In genomic region chr12:124416516-124417395, GRCh38 we compare ENCODE assay signal across 32 cellular contexts.
DNase-seq lines count a peak whose midpoint lies in the region; ATAC-seq, FAIRE-seq and TF ChIP-seq lines count a peak whose summit lies in the region.
"Had no signal": no experiment of that assay in that cellular context is flagged by ENCODE, and none has a peak within 500 bp of the region (broad histone marks: within the 10 kb centered on the region; RNA-seq: fewer than 3 reads in every experiment).

No MANE protein-coding gene starts in this region.

- no peak for TF ChIP-seq POLR2A in K562 (conservative IDR thresholded peaks at IDR 0.05)

- H3K27me3 Mint-ChIP-seq in CD4-positive, alpha-beta T cell: no peaks in the 10 kb centered on the region
- H3K27me3 Mint-ChIP-seq in immature natural killer cell (ENCODE audit: low read depth in 3 of 3): peaks cover 0 to 6% (median 2%) of the 10 kb centered on the region in 3 donors
- H3K27me3 Mint-ChIP-seq: activated CD4-positive, alpha-beta T cell treated with anti-CD3 and anti-CD28 coated beads, Interleukin-2, amount 10 ng/mL, durations not matched to agents 7 days and 5 days; activated naive CD8-positive, alpha-beta T cell treated with anti-CD3 and anti-CD28 coated beads, Interleukin-2, amount 10 ng/mL, durations not matched to agents 7 days and 5 days; effector memory CD8-positive, alpha-beta T cell had no signal

- in situ Hi-C loops in K562 (cut with MboI): no loop called here

- CTCF ChIA-PET in K562 (lab: Yijun Ruan, JAX; ENCODE audit: low intra/inter-chr PET ratio): no interaction called here
- CTCF ChIA-PET in CD4-positive, alpha-beta T cell (lab: Charles Lee): no interaction called here

- peaks cover 0 to 5% of the 10 kb centered on the region in 2 donors for H3K36me3 Mint-ChIP-seq in activated naive CD4-positive, alpha-beta T cell treated with anti-CD3 and anti-CD28 coated beads, Interleukin-2, amount 50 U/mL, for 72 hours
- H3K36me3 Mint-ChIP-seq in CD4-positive, alpha-beta T cell (ENCODE audit: low read depth): peaks cover 56% of the 10 kb centered on the region
- H3K36me3 Mint-ChIP-seq in immature natural killer cell: peaks cover 18 to 40% (median 29%) of the 10 kb centered on the region in 3 donors

- TF ChIP-seq RAD21 in K562 (CRISPR knock-in tag; conservative IDR thresholded peaks at IDR 0.05 in 1 of 2, IDR thresholded peaks at IDR 0.05 in 1 of 2): no peak

- H2AFZ ChIP-seq in K562 (ENCODE audit: low read depth, low read length): no peak overlapping the region
- H2AFZ ChIP-seq: hepatocyte had no signal

- H3K36me3 ChIP-seq in K562 (ENCODE audit: control insufficient read depth, insufficient read depth, low read length): peaks cover 29% of the 10 kb centered on the region; the same call in 2 of the 3 replicates

- no peaks in the 10 kb centered on the region for H3K9me3 ChIP-seq in K562 (replicated peaks; ENCODE audit: control insufficient read depth, insufficient read depth, low read depth, low read length)
- H3K9me3 ChIP-seq in CD4-positive, alpha-beta T cell (ENCODE audit: control insufficient read depth, low read length): no peaks in the 10 kb centered on the region
- H3K9me3 ChIP-seq: esophagus squamous epithelium, right atrium auricular region, tibial artery had no signal

- no peaks in the 10 kb centered on the region for H4K20me1 ChIP-seq in K562 (replicated peaks; ENCODE audit: control insufficient read depth, insufficient read depth, low read length)

- no peaks in the 10 kb centered on the region for H3K9me3 Mint-ChIP-seq in activated naive CD4-positive, alpha-beta T cell treated with anti-CD3 and anti-CD28 coated beads, Interleukin-2, amount 50 U/mL, for 72 hours
- no peaks in the 10 kb centered on the region for H3K9me3 Mint-ChIP-seq in CD4-positive, alpha-beta T cell
- no peaks in the 10 kb centered on the region for H3K9me3 Mint-ChIP-seq in immature natural killer cell
- H3K9me3 Mint-ChIP-seq: activated CD4-positive, alpha-beta T cell treated with anti-CD3 and anti-CD28 coated beads, Interleukin-2, amount 10 ng/mL, durations not matched to agents 7 days and 5 days; activated naive CD8-positive, alpha-beta T cell treated with anti-CD3 and anti-CD28 coated beads, Interleukin-2, amount 10 ng/mL, durations not matched to agents 7 days and 5 days; effector memory CD8-positive, alpha-beta T cell had no signal

- no peak for TF ChIP-seq CTCF in K562 (IDR thresholded peaks at IDR 0.05 in 2 of 3, conservative IDR thresholded peaks at IDR 0.05 in 1 of 3; ENCODE audit: insufficient read depth in 2 of 3, low read depth in 1 of 3, low read length in 3 of 3)
- TF ChIP-seq CTCF in CD4-positive, alpha-beta T cell (IDR thresholded peaks at IDR 0.05): no peak

- H3K4me3 Mint-ChIP-seq in CD4-positive, alpha-beta T cell: no peak overlapping the region
- H3K4me3 Mint-ChIP-seq in immature natural killer cell: no peak overlapping the region
- H3K4me3 Mint-ChIP-seq: activated CD4-positive, alpha-beta T cell treated with anti-CD3 and anti-CD28 coated beads, Interleukin-2, amount 10 ng/mL, durations not matched to agents 7 days and 5 days; activated naive CD8-positive, alpha-beta T cell treated with anti-CD3 and anti-CD28 coated beads, Interleukin-2, amount 10 ng/mL, durations not matched to agents 7 days and 5 days; effector memory CD8-positive, alpha-beta T cell had no signal

- no peak overlapping the region for H3K27ac ChIP-seq in K562 (ENCODE audit: extremely low read depth, low read depth, low read length)
- H3K27ac ChIP-seq in CD4-positive, alpha-beta T cell (ENCODE audit: low read depth, low read length): no peak overlapping the region
- H3K27ac ChIP-seq: 22Rv1, C4-2B, hepatocyte, tibial artery had no signal

- intact Hi-C loops in K562 (cut with micrococcal nuclease): no loop called here
- intact Hi-C loops in CD4-positive, alpha-beta T cell (cut with DNase I, micrococcal nuclease): no loop called here

- peaks cover 0 to 39% of the 10 kb centered on the region in 2 experiments; a peak in 3 of 5 replicates for H3K4me1 ChIP-seq in K562 (replicated peaks in 1 of 2; ENCODE audit: control insufficient read depth in 2 of 2, insufficient read depth in 2 of 2, low read length in 2 of 2)

- no peak for ATAC-seq in activated naive CD4-positive, alpha-beta T cell treated with anti-CD3 and anti-CD28 coated beads, Interleukin-2, amount 50 U/mL, for 72 hours
- no peak for ATAC-seq in K562
- peak; percentile 81 for ATAC-seq in left lobe of liver
- ATAC-seq in CD4-positive, alpha-beta T cell (ENCODE audit: poor library complexity): no peak
- ATAC-seq: effector memory CD8-positive, alpha-beta T cell had no signal

- H3K9ac ChIP-seq in K562 (ENCODE audit: insufficient read depth in 1 of 2, low read depth in 2 of 2, low read length in 2 of 2): no peak overlapping the region

- peak overlapping the region; percentile 55 to 56 for H3K27ac Mint-ChIP-seq in activated naive CD4-positive, alpha-beta T cell treated with anti-CD3 and anti-CD28 coated beads, Interleukin-2, amount 50 U/mL, for 72 hours
- no peak overlapping the region for H3K27ac Mint-ChIP-seq in CD4-positive, alpha-beta T cell
- no peak overlapping the region for H3K27ac Mint-ChIP-seq in immature natural killer cell
- H3K27ac Mint-ChIP-seq: activated CD4-positive, alpha-beta T cell treated with anti-CD3 and anti-CD28 coated beads, Interleukin-2, amount 10 ng/mL, durations not matched to agents 7 days and 5 days; activated naive CD8-positive, alpha-beta T cell treated with anti-CD3 and anti-CD28 coated beads, Interleukin-2, amount 10 ng/mL, durations not matched to agents 7 days and 5 days had no signal

- TF ChIP-seq EP300 in K562 (IDR thresholded peaks at IDR 0.05; ENCODE audit: low read length): no peak

- 89% methylated on average over 25 of the region's 59 CpGs for WGBS in K562 (ENCODE audit: insufficient coverage, low coverage, missing lambda C conversion rate)

- FAIRE-seq in K562 (lab: Jason Lieb, UNC) (no peak), urothelium cell line (lab: Jason Lieb, UNC) (peak; percentile 58)

- BruUV-seq in K562 (replicated peaks; lab: Mats Ljungman, UMichigan): no TSS peak

- H3K9me1 ChIP-seq in K562 (ENCODE audit: control insufficient read depth, insufficient read depth, low read length): no peaks in the 10 kb centered on the region

- no peaks in the 10 kb centered on the region for H3K79me2 ChIP-seq in K562 (ENCODE audit: control insufficient read depth, insufficient read depth, low read length)

- DNase-seq in activated naive CD4-positive, alpha-beta T cell treated with anti-CD3 and anti-CD28 coated beads, Interleukin-2, amount 50 U/mL, for 72 hours (ENCODE audit: low spot score in 2 of 2): no peak
- DNase-seq in activated naive CD4-positive, alpha-beta T cell treated with Interleukin-2 at 50 U/mL for 16 hours: no peak
- DNase-seq in K562 (ENCODE audit: extremely low read depth in 1 of 4, low spot score in 3 of 4): no peak
- no peak for DNase-seq in left lobe of liver (ENCODE audit: low spot score)
- DNase-seq in urothelium cell line (ENCODE audit: low spot score): no peak
- DNase-seq in islet precursor cell: no peak
- no peak for DNase-seq in CD4-positive, alpha-beta T cell
- no peak for DNase-seq in immature natural killer cell
- DNase-seq: activated CD4-positive, alpha-beta T cell treated with anti-CD3 and anti-CD28 coated beads, Interleukin-2, amount 10 ng/mL, durations not matched to agents 7 days and 5 days; activated effector memory CD4-positive, alpha-beta T cell treated with Interleukin-2 at 50 U/mL for 16 hours; activated naive CD8-positive, alpha-beta T cell treated with anti-CD3 and anti-CD28 coated beads, Interleukin-2, amount 10 ng/mL, durations not matched to agents 7 days and 5 days; activated T-cell treated with anti-CD3 and anti-CD28 coated beads, Interleukin-2, amount 50 U/mL, for 1 hour; Calu3; caudate nucleus; DMS79; effector memory CD8-positive, alpha-beta T cell; esophagus squamous epithelium; foreskin melanocyte; GDM1; NCI-H1105; NCI-H187; NCI-H2171 treated with DMSO at 0.1 percent for 48 hours; NCI-H510A treated with DMSO at 0.1 percent for 48 hours; posterior cingulate gyrus; stimulated activated CD8-positive, alpha-beta memory T cell treated with anti-CD3 and anti-CD28 coated beads, Interleukin-4, amount 100 ng/mL, for 48 hours; T1000; tibial artery had no signal

- no peaks in the 10 kb centered on the region for H3K4me1 Mint-ChIP-seq in CD4-positive, alpha-beta T cell (ENCODE audit: low read depth)
- H3K4me1 Mint-ChIP-seq in immature natural killer cell: peaks cover 4 to 15% of the 10 kb centered on the region in 2 donors
- H3K4me1 Mint-ChIP-seq: activated CD4-positive, alpha-beta T cell treated with anti-CD3 and anti-CD28 coated beads, Interleukin-2, amount 10 ng/mL, durations not matched to agents 7 days and 5 days; activated naive CD8-positive, alpha-beta T cell treated with anti-CD3 and anti-CD28 coated beads, Interleukin-2, amount 10 ng/mL, durations not matched to agents 7 days and 5 days had no signal

- H3K4me2 ChIP-seq in K562 (ENCODE audit: insufficient read depth, low read length): no peak overlapping the region
- H3K4me2 ChIP-seq: hepatocyte had no signal

- POLR2A ChIA-PET in K562 (lab: Yijun Ruan, JAX): interaction anchor here (0.6 kb wide), 1 partner anchor 72 kb away, joined by 3 read pairs; no protein-coding TSS in a partner anchor
- POLR2A ChIA-PET in CD4-positive, alpha-beta T cell (lab: Charles Lee): no interaction called here

- no peak overlapping the region for H3K4me3 ChIP-seq in K562
- H3K4me3 ChIP-seq: coronary artery, esophagus squamous epithelium, hepatocyte, right atrium auricular region, tibial artery had no signal

- no peaks in the 10 kb centered on the region for H3K27me3 ChIP-seq in K562 (ENCODE audit: control insufficient read depth in 2 of 2, insufficient read depth in 2 of 2, low read length in 2 of 2)
- H3K27me3 ChIP-seq in CD4-positive, alpha-beta T cell (ENCODE audit: control insufficient read depth, insufficient read depth, low read length): no peaks in the 10 kb centered on the region
- H3K27me3 ChIP-seq: esophagus squamous epithelium, hepatocyte, right atrium auricular region, tibial artery had no signal

TF ChIP-seq in K562, 482 proteins besides CTCF, POLR2A, EP300 and RAD21 (continues in another document):
- TF ChIP-seq FOXP1 (CRISPR knock-in tag; IDR thresholded peaks at IDR 0.05) (no peak), IRF9 (tag; IDR thresholded peaks at IDR 0.05) (no peak), RBM22 (IDR thresholded peaks at IDR 0.05; ENCODE audit: low read depth, low read length, poor library complexity, severe bottlenecking) (peak; percentile 25), ZNF239 (CRISPR knock-in tag; IDR thresholded peaks at IDR 0.05) (no peak), CCAR2 (IDR thresholded peaks at IDR 0.05; ENCODE audit: low read depth, low read length) (no peak)

Comparison
In these comparisons a context has a peak if more than half of its experiments do, and no peak if none do; other contexts are left out.
1. H3K27ac Mint-ChIP-seq: peak in activated naive CD4-positive, alpha-beta T cell treated with anti-CD3 and anti-CD28 coated beads, Interleukin-2, amount 50 U/mL, for 72 hours (2 of 2); none in CD4-positive, alpha-beta T cell (single experiment) and immature natural killer cell (0 of 6).